In the genomic region with DNA sequence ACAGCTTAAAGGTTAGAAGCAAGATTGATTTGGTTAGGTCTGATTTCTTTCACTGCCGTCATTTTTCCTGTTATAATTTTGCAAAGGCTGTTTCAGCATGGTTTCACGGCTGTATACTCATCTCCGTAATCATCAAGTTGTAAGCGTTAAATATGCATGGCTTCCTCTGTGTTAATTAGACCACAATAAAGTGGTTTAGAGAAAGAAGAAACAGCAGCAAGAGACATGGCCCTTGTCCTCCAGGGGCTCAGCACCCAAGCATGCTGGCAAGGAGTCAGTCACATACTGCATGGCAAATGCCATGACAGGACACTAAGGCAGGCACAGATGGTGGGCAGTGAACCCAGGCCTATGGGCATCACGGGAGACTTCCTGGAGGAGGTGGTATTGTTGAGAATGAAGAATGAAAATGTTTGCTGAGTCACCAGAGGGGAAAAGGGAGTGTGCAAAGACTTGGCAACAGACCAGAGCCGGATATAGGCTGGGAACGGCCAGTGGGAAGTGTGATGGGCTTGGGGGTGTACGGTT, we compare ENCODE assay signal across 13 cellular contexts.
A peak's percentile ranks its signal among the peaks of the same experiment; 100 is the strongest.
DNase-seq lines count a peak whose midpoint lies in the region; ATAC-seq and TF ChIP-seq lines count a peak whose summit lies in the region.
"Had no signal": no experiment of that assay in that cellular context is flagged by ENCODE, and none has a peak within 500 bp of the region (broad histone marks: within the 10 kb centered on the region; RNA-seq: fewer than 3 reads in every experiment).

No MANE protein-coding gene starts in this region.

- H4K20me1 ChIP-seq in OCI-LY3 (ENCODE audit: insufficient read depth, low read length) = no peaks in the 10 kb centered on the region

- peak; percentile 27 to 49 for ATAC-seq in activated T-cell treated with anti-CD3 and anti-CD28 coated beads, Interleukin-2, amount 50 U/mL, for 4 hours
- ATAC-seq in activated naive CD8-positive, alpha-beta T cell treated with anti-CD3 and anti-CD28 coated beads, Interleukin-2, amount 10 ng/mL, durations not matched to agents 7 days and 5 days (ENCODE audit: low read depth) = no peak
- ATAC-seq in HG02970 (IDR thresholded peaks at IDR 0.05; ENCODE audit: low FRiP score, unreplicated experiment) = no peak
- ATAC-seq: left lung, pancreas had no signal

- WGBS in trophoblast cell (ENCODE audit: extremely low coverage, insufficient coverage, insufficient read length) = no CpG with 5 or more reads among the region's 8 CpGs

- H3K9me3 ChIP-seq in OCI-LY3 (ENCODE audit: insufficient read depth, low read length) (0 out of 2 replicates have a peak, but pooled peaks cover 5% of the 10 kb centered on the region), trophoblast cell (ENCODE audit: insufficient read depth, low read depth, low read length) (no peaks in the 10 kb centered on the region)
- H3K9me3 ChIP-seq: breast epithelium, pancreas had no signal

- H4K8ac ChIP-seq in trophoblast cell (ENCODE audit: low read depth, low read length) = peak overlapping the region; percentile 87

- in situ Hi-C loops in brain microvascular endothelial cell (cut with HindIII; ENCODE audit: low pct_ligation_motif_present, low sequenced_read_pairs) = loop anchor here (25.0 kb wide), 1 partner anchor 230 kb away; no protein-coding TSS in a partner anchor

- H3K4me3 Mint-ChIP-seq in activated T-cell treated with anti-CD3 and anti-CD28 coated beads, Interleukin-2, amount 50 U/mL, for 4 hours = peak overlapping the region; percentile 68
- peak overlapping the region; percentile 8 for H3K4me3 Mint-ChIP-seq in activated naive CD8-positive, alpha-beta T cell treated with anti-CD3 and anti-CD28 coated beads, Interleukin-2, amount 10 ng/mL, durations not matched to agents 7 days and 5 days

- H3K9me3 Mint-ChIP-seq in activated T-cell treated with anti-CD3 and anti-CD28 coated beads, Interleukin-2, amount 50 U/mL, for 4 hours = peaks cover 7% of the 10 kb centered on the region
- H3K9me3 Mint-ChIP-seq in activated naive CD8-positive, alpha-beta T cell treated with anti-CD3 and anti-CD28 coated beads, Interleukin-2, amount 10 ng/mL, durations not matched to agents 7 days and 5 days = no peaks in the 10 kb centered on the region

- H2AK5ac ChIP-seq in trophoblast cell (ENCODE audit: low read length) = peak overlapping the region; percentile 92

- peaks cover 44% of the 10 kb centered on the region for H3K4me1 Mint-ChIP-seq in activated T-cell treated with anti-CD3 and anti-CD28 coated beads, Interleukin-2, amount 50 U/mL, for 4 hours (ENCODE audit: low read depth)
- peaks cover 43% of the 10 kb centered on the region for H3K4me1 Mint-ChIP-seq in activated naive CD8-positive, alpha-beta T cell treated with anti-CD3 and anti-CD28 coated beads, Interleukin-2, amount 10 ng/mL, durations not matched to agents 7 days and 5 days

- H3K4me2 ChIP-seq in OCI-LY3 (ENCODE audit: low read length) (peak overlapping the region; percentile 97), trophoblast cell (ENCODE audit: low read length) (no peak overlapping the region)

- H4K12ac ChIP-seq in trophoblast cell (ENCODE audit: low read depth, low read length) = peak overlapping the region; percentile 86

- H3K27ac Mint-ChIP-seq in activated naive CD8-positive, alpha-beta T cell treated with anti-CD3 and anti-CD28 coated beads, Interleukin-2, amount 10 ng/mL, durations not matched to agents 7 days and 5 days = peak overlapping the region; percentile 60

- H3K79me2 ChIP-seq in OCI-LY3 (ENCODE audit: low read length) = no peaks in the 10 kb centered on the region
- peaks cover 6% of the 10 kb centered on the region for H3K79me2 ChIP-seq in trophoblast cell (ENCODE audit: control insufficient read depth, insufficient read depth, low read length, poor library complexity)

- H3K23ac ChIP-seq in trophoblast cell (ENCODE audit: low read length) = no peak overlapping the region

- POLR2A ChIA-PET in activated naive CD8-positive, alpha-beta T cell treated with anti-CD3 and anti-CD28 coated beads, Interleukin-2, amount 10 ng/mL, durations not matched to agents 7 days and 5 days (lab: Charles Lee) = interaction anchor here (1.4 kb wide), 1 partner anchor 248 kb away, joined by 4 read pairs; no protein-coding TSS in a partner anchor

- peak overlapping the region; percentile 95 for H2BK120ac ChIP-seq in trophoblast cell (ENCODE audit: insufficient read depth, low read length, poor library complexity)

- H3K4ac ChIP-seq in trophoblast cell (ENCODE audit: low read depth, low read length) = peak overlapping the region; percentile 78

- H3K18ac ChIP-seq in trophoblast cell (ENCODE audit: low read length) = peak overlapping the region; percentile 84

- H2BK12ac ChIP-seq in trophoblast cell (ENCODE audit: low read length) = peak overlapping the region; percentile 99

- peaks cover 64% of the 10 kb centered on the region for H3K79me1 ChIP-seq in trophoblast cell (ENCODE audit: low read length)

- peak overlapping the region; percentile 3; the same call in 1 of the 2 replicates for H3K9ac ChIP-seq in OCI-LY3 (ENCODE audit: low read length)
- H3K9ac ChIP-seq in trophoblast cell (ENCODE audit: low read length) = no peak overlapping the region

- H3K4me3 ChIP-seq in OCI-LY3 (ENCODE audit: low read length) (peak overlapping the region; percentile 23; the same call in 1 of the 2 replicates), trophoblast cell (ENCODE audit: low read depth, low read length) (no peak overlapping the region), brain microvascular endothelial cell (ENCODE audit: low read depth, low read length) (no peak overlapping the region)
- H3K4me3 ChIP-seq: breast epithelium, left lung, pancreas had no signal

- peak overlapping the region; percentile 97 for H3K14ac ChIP-seq in trophoblast cell (ENCODE audit: low read length)

- peak overlapping the region; percentile 95 for H4K91ac ChIP-seq in trophoblast cell (ENCODE audit: low read depth, low read length)

- no peak overlapping the region for H2AFZ ChIP-seq in OCI-LY3 (ENCODE audit: low read depth, low read length)
- peak overlapping the region; percentile 77 for H2AFZ ChIP-seq in trophoblast cell (ENCODE audit: insufficient read depth, low read length, poor library complexity)

- peak overlapping the region; percentile 96 for H2BK5ac ChIP-seq in trophoblast cell (ENCODE audit: low read depth, low read length, poor library complexity)

- H3K4me1 ChIP-seq in OCI-LY3 (ENCODE audit: low read length) = peaks cover 47% of the 10 kb centered on the region
- H3K4me1 ChIP-seq in trophoblast cell (ENCODE audit: control insufficient read depth in 1 of 2, insufficient read depth in 2 of 2, low read length in 2 of 2) = peaks cover 22 to 47% of the 10 kb centered on the region in 2 experiments
- H3K4me1 ChIP-seq: breast epithelium, pancreas had no signal

- no peak for TF ChIP-seq CTCF in OCI-LY3 (IDR thresholded peaks at IDR 0.05; ENCODE audit: low read depth, low read length)
- TF ChIP-seq CTCF in brain microvascular endothelial cell (IDR thresholded peaks at IDR 0.05; ENCODE audit: low read depth, low read length, missing control alignments) = no peak

- 0 out of 2 replicates have a peak, but pooled peaks cover 2% of the 10 kb centered on the region for H3K27me3 ChIP-seq in OCI-LY3 (ENCODE audit: low read depth, low read length)
- H3K27me3 ChIP-seq in trophoblast cell (ENCODE audit: insufficient read depth, low read length) = no peaks in the 10 kb centered on the region
- no peaks in the 10 kb centered on the region for H3K27me3 ChIP-seq in brain microvascular endothelial cell (replicated peaks)
- H3K27me3 ChIP-seq: breast epithelium, left lung, pancreas had no signal

- DNase-seq in activated T-cell treated with anti-CD3 and anti-CD28 coated beads, Interleukin-2, amount 50 U/mL, for 4 hours = no peak
- no peak for DNase-seq in activated T-cell treated with anti-CD3 and anti-CD28 coated beads, Interleukin-2, amount 50 U/mL, for 1 hour
- DNase-seq in activated naive CD8-positive, alpha-beta T cell treated with anti-CD3 and anti-CD28 coated beads, Interleukin-2, amount 10 ng/mL, durations not matched to agents 7 days and 5 days = no peak
- DNase-seq in trophoblast cell = no peak
- DNase-seq in brain microvascular endothelial cell = no peak
- no peak for DNase-seq in MV-4-11 (lab: John Stamatoyannopoulos, UW)
- DNase-seq: activated CD8-positive, alpha-beta memory T cell treated with anti-CD3 and anti-CD28 coated beads, Interleukin-2, amount 50 U/mL, for 4 hours; left lung; NCI-H2171 treated with DMSO at 0.1 percent for 48 hours; pancreas had no signal

- H3K27ac ChIP-seq in OCI-LY3 (ENCODE audit: low read length) (peak overlapping the region; percentile 3; the same call in 1 of the 2 replicates), trophoblast cell (ENCODE audit: low read depth, low read length) (peak overlapping the region; percentile 89), brain microvascular endothelial cell (no peak overlapping the region)
- H3K27ac ChIP-seq: pancreas had no signal

- H3K36me3 ChIP-seq in OCI-LY3 (replicated peaks; ENCODE audit: low read depth, low read length) (no peaks in the 10 kb centered on the region), trophoblast cell (ENCODE audit: control insufficient read depth in 1 of 2, insufficient read depth in 2 of 2, low read length in 2 of 2) (no peaks in the 10 kb centered on the region), brain microvascular endothelial cell (replicated peaks) (no peaks in the 10 kb centered on the region)
- H3K36me3 ChIP-seq: breast epithelium, left lung, pancreas had no signal

- no peaks in the 10 kb centered on the region for H3K27me3 Mint-ChIP-seq in activated T-cell treated with anti-CD3 and anti-CD28 coated beads, Interleukin-2, amount 50 U/mL, for 4 hours (ENCODE audit: low read depth)
- no peaks in the 10 kb centered on the region for H3K27me3 Mint-ChIP-seq in activated naive CD8-positive, alpha-beta T cell treated with anti-CD3 and anti-CD28 coated beads, Interleukin-2, amount 10 ng/mL, durations not matched to agents 7 days and 5 days

- H3K36me3 Mint-ChIP-seq in activated T-cell treated with anti-CD3 and anti-CD28 coated beads, Interleukin-2, amount 50 U/mL, for 4 hours (ENCODE audit: insufficient read depth) = no peaks in the 10 kb centered on the region
- H3K36me3 Mint-ChIP-seq in activated naive CD8-positive, alpha-beta T cell treated with anti-CD3 and anti-CD28 coated beads, Interleukin-2, amount 10 ng/mL, durations not matched to agents 7 days and 5 days = peaks cover 3% of the 10 kb centered on the region

Comparison
In these comparisons a context has a peak if more than half of its experiments do, and no peak if none do; other contexts are left out.
1. ATAC-seq: peak in activated T-cell treated with anti-CD3 and anti-CD28 coated beads, Interleukin-2, amount 50 U/mL, for 4 hours (2 of 2); none in activated naive CD8-positive, alpha-beta T cell treated with anti-CD3 and anti-CD28 coated beads, Interleukin-2, amount 10 ng/mL, durations not matched to agents 7 days and 5 days (single experiment) and HG02970 (single experiment).